In the genomic region with DNA sequence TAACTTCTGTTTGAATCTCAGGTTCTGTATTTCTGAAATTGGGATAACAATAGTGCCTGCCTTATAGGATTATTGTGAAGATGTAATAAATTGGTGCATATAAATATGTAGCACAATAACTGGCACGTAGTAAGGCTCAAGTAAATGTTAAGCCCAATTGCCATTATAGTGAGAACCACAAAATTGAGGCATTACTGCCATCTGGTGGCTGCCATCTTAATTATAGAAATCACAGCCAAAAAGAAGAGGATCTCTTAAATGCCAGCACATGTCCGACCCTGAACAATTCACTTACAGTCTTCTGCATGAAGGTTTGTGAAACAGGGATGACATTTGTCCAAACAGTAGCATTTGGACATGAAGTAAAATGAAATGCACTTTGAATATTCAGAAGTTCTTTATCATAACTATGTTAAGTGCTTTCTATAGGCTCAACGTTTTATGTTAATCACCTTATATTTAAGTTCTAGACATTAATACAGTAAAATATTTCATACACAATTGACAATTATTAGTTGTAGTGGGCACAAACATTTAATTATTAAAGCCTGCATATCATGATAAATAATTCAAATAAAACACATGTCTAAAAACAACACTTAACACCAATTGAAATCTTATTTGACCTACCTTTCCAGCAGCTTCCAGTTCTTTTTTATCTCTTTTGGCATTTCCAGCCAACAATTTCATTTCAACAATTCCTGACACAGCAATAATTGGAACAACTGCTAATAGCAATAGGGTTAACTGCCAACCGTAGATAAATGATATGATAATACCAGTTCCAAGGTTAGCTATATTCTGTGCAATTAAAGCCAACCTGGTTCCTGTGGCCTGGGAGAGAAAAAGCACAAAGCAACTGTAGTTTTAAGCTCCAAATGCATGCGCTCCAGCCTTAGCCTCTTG, we compare ENCODE assay signal across 8 cellular contexts. TPM values are rescaled to one million over a fixed set of nuclear protein-coding genes. Genes with fewer than 3 reads are reported as not detected.
A peak's percentile ranks its signal among the peaks of the same experiment; 100 is the strongest.
DNase-seq lines count a peak whose midpoint lies in the region; ATAC-seq, FAIRE-seq and TF ChIP-seq lines count a peak whose summit lies in the region.

No MANE protein-coding gene starts in this region.

- intact Hi-C loops in left lung (cut with DNase I): loop anchor here in 1 of 2 donors (10.0 kb wide), 1 partner anchor 102 kb away; no protein-coding TSS in a partner anchor

- peak; percentile 72 for FAIRE-seq in GM18507 (lab: Jason Lieb, UNC)

- TF ChIP-seq CTCF in left lung (IDR thresholded peaks at IDR 0.05): peak; percentile 35 to 56

- no peaks in the 10 kb centered on the region for H3K27me3 ChIP-seq in left lung

- no peaks in the 10 kb centered on the region for H3K9me3 ChIP-seq in left lung

- H3K4me1 ChIP-seq in left lung: no peaks in the 10 kb centered on the region

- H3K27ac ChIP-seq in left lung: no peak overlapping the region

- ATAC-seq in HG03066 (IDR thresholded peaks at IDR 0.05; ENCODE audit: low read depth, unreplicated experiment) (peak; percentile 86), left lung (peak; percentile 83)

- DNase-seq in A172 (ENCODE audit: low spot score) (peak; percentile 66), GM18507 (ENCODE audit: extremely low spot score, insufficient read length, low read depth) (peak; percentile 9), NCI-H345 (lab: John Stamatoyannopoulos, UW) (peak; percentile 62), cerebellar cortex (ENCODE audit: low spot score) (peak; percentile 84), left lung (no peak)
- DNase-seq in activated CD4-positive, CD25-positive, alpha-beta regulatory T cell treated with anti-CD3 and anti-CD28 coated beads, Interleukin-2, amount 50 U/mL, for 72 hours: peak; percentile 49
- peak; percentile 52 for DNase-seq in stimulated activated CD8-positive, alpha-beta memory T cell treated with anti-CD3 and anti-CD28 coated beads, Interleukin-15, amount 100 ng/mL, for 1 hour (ENCODE audit: low read depth)

- H3K4me3 ChIP-seq in left lung: no peak overlapping the region

- H3K36me3 ChIP-seq in left lung: no peaks in the 10 kb centered on the region

RNA-seq across cellular contexts. Expression of a gene that starts 58.5 kb away (rescaled TPM):
- not detected in 2 replicates for total RNA-seq in A172 (2014; rRNA removed; shearing (Covaris generic))
- total RNA-seq in left lung: under 1 TPM; 0.16 to 0.52 TPM

Comparison
In these comparisons a context has a peak if more than half of its experiments do, and no peak if none do; other contexts are left out.
1. DNase-seq: peak in A172 (single experiment), GM18507 (single experiment), NCI-H345 (single experiment), activated CD4-positive, CD25-positive, alpha-beta regulatory T cell treated with anti-CD3 and anti-CD28 coated beads, Interleukin-2, amount 50 U/mL, for 72 hours (single experiment), cerebellar cortex (single experiment) and stimulated activated CD8-positive, alpha-beta memory T cell treated with anti-CD3 and anti-CD28 coated beads, Interleukin-15, amount 100 ng/mL, for 1 hour (single experiment); none in left lung (0 of 2).